In genomic region chr2:123502926-123503325, GRCh38 we compare ENCODE assay signal across 15 cellular contexts.
"Had no signal": no experiment of that assay in that cellular context is flagged by ENCODE, and none has a peak within 500 bp of the region (broad histone marks: within the 10 kb centered on the region; RNA-seq: fewer than 3 reads in every experiment).

No MANE protein-coding gene starts in this region.

- H3K9me3 ChIP-seq: body of pancreas, ovary, suprapubic skin, upper lobe of left lung had no signal

- H3K4me3 ChIP-seq: body of pancreas, ovary, sigmoid colon, suprapubic skin, upper lobe of left lung had no signal

- DNase-seq: activated CD4-positive, alpha-beta memory T cell treated with anti-CD3 and anti-CD28 coated beads, Interleukin-2, amount 10 ng/mL, durations not matched to agents 7 days and 5 days; activated CD4-positive, alpha-beta T cell treated with anti-CD3 and anti-CD28 coated beads for 36 hours; body of pancreas; cerebellar nuclear complex; erythroblast; hippocampal formation; kidney glomerular epithelial cell; ovary; sigmoid colon; stimulated activated CD4-positive, alpha-beta T cell treated with anti-CD3 and anti-CD28 coated beads, Interleukin-2, amount 100 ng/mL, for 48 hours; stimulated activated naive CD8-positive, alpha-beta T cell treated with anti-CD3 and anti-CD28 coated beads, Interleukin-15, Interleukin-2, amounts not matched to agents 100 U/mL and 50 U/mL, for 24 hours; T-helper 1 cell had no signal

- H3K4me1 ChIP-seq: body of pancreas, sigmoid colon, suprapubic skin, upper lobe of left lung had no signal

- H3K27me3 ChIP-seq: body of pancreas, ovary, sigmoid colon, suprapubic skin, upper lobe of left lung had no signal

- H3K36me3 ChIP-seq: ovary, sigmoid colon, suprapubic skin, upper lobe of left lung had no signal

- H3K27ac ChIP-seq: body of pancreas, ovary, sigmoid colon, suprapubic skin, upper lobe of left lung, VCaP had no signal

- ATAC-seq: activated CD4-positive, alpha-beta T cell treated with anti-CD3 and anti-CD28 coated beads for 36 hours; body of pancreas; stimulated activated naive CD8-positive, alpha-beta T cell treated with anti-CD3 and anti-CD28 coated beads, Interleukin-15, Interleukin-2, amounts not matched to agents 100 U/mL and 50 U/mL, for 24 hours had no signal
